Comparison of ENCODE assay signal across 12 cellular contexts in the genomic region with DNA sequence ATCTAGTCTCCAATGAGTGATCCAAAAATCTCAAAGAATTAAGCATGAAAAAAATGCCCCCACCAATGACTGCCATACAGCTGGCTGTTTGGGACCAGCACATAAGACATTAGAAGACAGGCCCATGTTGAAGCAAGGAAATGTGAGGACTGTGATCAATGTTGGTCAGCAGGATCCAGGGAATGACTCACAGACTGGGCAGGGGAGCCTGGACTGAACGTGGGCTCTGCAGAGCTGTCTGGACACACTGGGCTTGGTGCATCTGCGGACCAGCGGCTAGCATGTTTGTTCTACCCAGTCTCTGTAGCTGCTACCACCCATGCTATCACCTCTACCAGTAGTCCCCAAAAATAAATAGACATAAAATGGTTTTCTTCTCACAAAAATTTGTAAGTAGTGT.
DNase-seq lines count a peak whose midpoint lies in the region; FAIRE-seq and TF ChIP-seq lines count a peak whose summit lies in the region.
"Had no signal": no experiment of that assay in that cellular context is flagged by ENCODE, and none has a peak within 500 bp of the region (broad histone marks: within the 10 kb centered on the region; RNA-seq: fewer than 3 reads in every experiment).

No MANE protein-coding gene starts in this region.

- 93% methylated on average over 3 of the region's 3 CpGs; no CpG with 5 or more reads in 1 of the 2 experiments for WGBS in H1 (ENCODE audit: extremely low coverage in 1 of 2, insufficient coverage in 1 of 2, insufficient read length in 1 of 2, insufficient replicate concordance in 2 of 2, low coverage in 1 of 2, low lambda C conversion rate in 2 of 2, missing lambda C conversion rate in 1 of 2), 2 experiments
- 20 to 83% methylated on average over 1 to 3 of the region's 3 CpGs for WGBS in transverse colon (ENCODE audit: low coverage in 1 of 2), 2 donors

- no peaks in the 10 kb centered on the region for H3K79me1 ChIP-seq in H1 (ENCODE audit: low read depth, low read length)

- H3K56ac ChIP-seq in H1 (replicated peaks; ENCODE audit: insufficient read length, low read depth, low read length), result no peak overlapping the region

- no peak overlapping the region for H4K8ac ChIP-seq in H1 (ENCODE audit: extremely low read depth, insufficient read depth, low read length)

- in situ Hi-C loops in transverse colon (cut with MboI; ENCODE audit: low pct_ligation_motif_present in 1 of 4, low pct_unique_long_range_greater_than_20kb in 1 of 4, low sequenced_read_pairs in 3 of 4), result no loop called here

- H3K36me3 ChIP-seq in H1 (ENCODE audit: control insufficient read depth in 2 of 4, insufficient read depth in 4 of 4, low read length in 3 of 4) (no peaks in the 10 kb centered on the region), transverse colon (no peaks in the 10 kb centered on the region)
- H3K36me3 ChIP-seq: colonic mucosa, upper lobe of left lung had no signal

- intact Hi-C loops in transverse colon (cut with DNase I; ENCODE audit: low total_unique reads), result no loop called here

- no peak overlapping the region for H3K14ac ChIP-seq in H1 (ENCODE audit: insufficient read length)

- no peaks in the 10 kb centered on the region for H4K20me1 ChIP-seq in H1 (replicated peaks in 1 of 2; ENCODE audit: control insufficient read depth in 1 of 2, insufficient read depth in 2 of 2, low read length in 2 of 2)

- H3K79me2 ChIP-seq in H1 (ENCODE audit: control insufficient read depth in 1 of 2, insufficient read depth in 2 of 2, low read length in 2 of 2), result no peaks in the 10 kb centered on the region

- TF ChIP-seq EP300 in H1 (IDR thresholded peaks at IDR 0.05; ENCODE audit: borderline replicate concordance in 1 of 2, low read depth in 2 of 2, low read length in 2 of 2) (no peak), transverse colon (IDR thresholded peaks at IDR 0.05; ENCODE audit: low read depth) (no peak)

- H3K4me3 ChIP-seq in H1 (ENCODE audit: extremely low read depth in 1 of 4, insufficient read depth in 2 of 4, low read depth in 3 of 4, low read length in 4 of 4) (no peak overlapping the region), transverse colon (no peak overlapping the region)
- H3K4me3 ChIP-seq: colonic mucosa, upper lobe of left lung had no signal

- H3K9me3 ChIP-seq in H1 (ENCODE audit: insufficient read depth in 2 of 2, low read depth in 1 of 2, low read length in 1 of 2), result no peaks in the 10 kb centered on the region
- no peaks in the 10 kb centered on the region for H3K9me3 ChIP-seq in transverse colon
- H3K9me3 ChIP-seq: colonic mucosa, upper lobe of left lung had no signal

- H3K4me2 ChIP-seq in H1 (ENCODE audit: insufficient read depth in 1 of 2, low read depth in 2 of 2, low read length in 2 of 2), result no peak overlapping the region

- no peak for TF ChIP-seq CTCF in H1 (IDR thresholded peaks at IDR 0.05; ENCODE audit: control extremely low read depth in 1 of 3, insufficient read depth in 1 of 3, low read depth in 1 of 3, low read length in 3 of 3)
- TF ChIP-seq CTCF in transverse colon (IDR thresholded peaks at IDR 0.05), result no peak

- TF ChIP-seq POLR2A in H1 (IDR thresholded peaks at IDR 0.05; ENCODE audit: control extremely low read depth in 1 of 2, low read depth in 2 of 2, low read length in 2 of 2) (no peak), transverse colon (IDR thresholded peaks at IDR 0.05) (no peak)

- TF ChIP-seq RAD21 in H1 (IDR thresholded peaks at IDR 0.05 in 1 of 2, conservative IDR thresholded peaks at IDR 0.05 in 1 of 2; ENCODE audit: low read depth in 2 of 2, low read length in 2 of 2), result no peak

- H3K23me2 ChIP-seq in H1 (ENCODE audit: low read depth, low read length), result no peaks in the 10 kb centered on the region; the same call in 1 of the 2 replicates

- H3K4me1 ChIP-seq in H1 (replicated peaks in 1 of 4; ENCODE audit: control insufficient read depth in 3 of 4, insufficient read depth in 4 of 4, low read length in 3 of 4) (peaks cover 0 to 5% (median 2%) of the 10 kb centered on the region in 4 experiments; a peak in 2 of 7 replicates), transverse colon (peaks cover 0 to 8% (median 1%) of the 10 kb centered on the region in 4 donors)
- H3K4me1 ChIP-seq: colonic mucosa, upper lobe of left lung had no signal

- no peak overlapping the region for H3K27ac ChIP-seq in H1 (ENCODE audit: low read depth, low read length)
- peak overlapping the region in 2 of 4 donors; percentile 64 to 69 for H3K27ac ChIP-seq in transverse colon
- H3K27ac ChIP-seq: colonic mucosa, upper lobe of left lung had no signal

- H4K5ac ChIP-seq in H1 (ENCODE audit: insufficient read length, low read depth, low read length), result no peak overlapping the region

- H2BK15ac ChIP-seq in H1 (ENCODE audit: low read length), result no peak overlapping the region

- no peak overlapping the region for H4K91ac ChIP-seq in H1 (replicated peaks; ENCODE audit: insufficient read length, low read length)

- no peak overlapping the region for H3K4ac ChIP-seq in H1 (replicated peaks; ENCODE audit: insufficient read length, low read depth, low read length)

- H3K18ac ChIP-seq in H1 (ENCODE audit: extremely low read depth, low read length), result no peak overlapping the region

- no peak overlapping the region for H2BK120ac ChIP-seq in H1 (replicated peaks; ENCODE audit: low read depth, low read length)

- no peak overlapping the region for H3K9ac ChIP-seq in H1 (replicated peaks in 1 of 4; ENCODE audit: extremely low read depth in 1 of 4, low read depth in 3 of 4, low read length in 3 of 4)

- no peak overlapping the region for H2AK5ac ChIP-seq in H1 (ENCODE audit: low read depth, low read length)

- no peak overlapping the region for H3K23ac ChIP-seq in H1 (ENCODE audit: insufficient read length)

- POLR2A ChIA-PET in H1 (lab: Charles Lee; ENCODE audit: partially characterized antibody), result no interaction called here

- peak; percentile 90 for DNase-seq in LHCN-M2 (ENCODE audit: low read depth)
- no peak for DNase-seq in H1 (ENCODE audit: low read depth in 1 of 2, low spot score in 2 of 2)
- DNase-seq in lung microvascular endothelial cell (ENCODE audit: low read depth in 2 of 2), result peak; percentile 65 to 92
- peak; percentile 58 for DNase-seq in urothelium cell line (ENCODE audit: low spot score)
- no peak for DNase-seq in iPS-NIHi11 (ENCODE audit: low spot score)
- DNase-seq in NCI-H187 treated with DMSO at 0.1 percent for 48 hours (lab: John Stamatoyannopoulos, UW), result no peak
- no peak for DNase-seq in transverse colon
- no peak for DNase-seq in activated gamma-delta T cell treated with Interleukin-2 at 50 U/mL for 16 hours
- DNase-seq: activated CD4-positive, CD25-positive, alpha-beta regulatory T cell; colonic mucosa; NCI-H1930 had no signal

- H2AFZ ChIP-seq in H1 (ENCODE audit: low read length), result peak overlapping the region; percentile 42; the same call in 1 of the 2 replicates

- H2BK12ac ChIP-seq in H1 (ENCODE audit: low read depth, low read length), result no peak overlapping the region; the same call in 1 of the 2 replicates

- H2BK20ac ChIP-seq in H1 (ENCODE audit: low read length), result no peak overlapping the region

- CTCF ChIA-PET in H1 (lab: Charles Lee; ENCODE audit: partially characterized antibody), result interaction anchor here (0.6 to 1.8 kb wide), 7 partner anchors 13 to 452 kb away, joined by 3 to 5 read pairs (median 3); no protein-coding TSS in a partner anchor

- H2BK5ac ChIP-seq in H1 (ENCODE audit: low read depth, low read length), result no peak overlapping the region

- FAIRE-seq in H1 (lab: Jason Lieb, UNC), result no peak
- peak; percentile 74 for FAIRE-seq in urothelium cell line (lab: Jason Lieb, UNC)

- H3K27me3 ChIP-seq in H1 (replicated peaks in 1 of 4; ENCODE audit: control insufficient read depth in 3 of 4, extremely low read depth in 1 of 4, insufficient read depth in 3 of 4, low read length in 3 of 4) (no peaks in the 10 kb centered on the region), transverse colon (no peaks in the 10 kb centered on the region)
- H3K27me3 ChIP-seq: colonic mucosa, upper lobe of left lung had no signal

TF ChIP-seq in H1, 55 proteins besides CTCF, POLR2A, EP300 and RAD21:
- no peak for TF ChIP-seq PHF8 (conservative IDR thresholded peaks at IDR 0.05; ENCODE audit: low read depth, low read length)
- TF ChIP-seq GTF2F1 (IDR thresholded peaks at IDR 0.05; ENCODE audit: borderline replicate concordance, low read depth, low read length), result no peak
- TF ChIP-seq RFX5 (IDR thresholded peaks at IDR 0.05; ENCODE audit: borderline replicate concordance, low read depth, low read length), result no peak
- TF ChIP-seq, protein P1, sequence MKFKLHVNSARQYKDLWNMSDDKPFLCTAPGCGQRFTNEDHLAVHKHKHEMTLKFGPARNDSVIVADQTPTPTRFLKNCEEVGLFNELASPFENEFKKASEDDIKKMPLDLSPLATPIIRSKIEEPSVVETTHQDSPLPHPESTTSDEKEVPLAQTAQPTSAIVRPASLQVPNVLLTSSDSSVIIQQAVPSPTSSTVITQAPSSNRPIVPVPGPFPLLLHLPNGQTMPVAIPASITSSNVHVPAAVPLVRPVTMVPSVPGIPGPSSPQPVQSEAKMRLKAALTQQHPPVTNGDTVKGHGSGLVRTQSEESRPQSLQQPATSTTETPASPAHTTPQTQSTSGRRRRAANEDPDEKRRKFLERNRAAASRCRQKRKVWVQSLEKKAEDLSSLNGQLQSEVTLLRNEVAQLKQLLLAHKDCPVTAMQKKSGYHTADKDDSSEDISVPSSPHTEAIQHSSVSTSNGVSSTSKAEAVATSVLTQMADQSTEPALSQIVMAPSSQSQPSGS (IDR thresholded peaks at IDR 0.05; ENCODE audit: low read length), result no peak
- no peak for TF ChIP-seq RXRA (IDR thresholded peaks at IDR 0.05; ENCODE audit: insufficient read depth, low read depth, low read length)
- TF ChIP-seq BRCA1 (IDR thresholded peaks at IDR 0.05; ENCODE audit: low read depth, low read length), result no peak
- TF ChIP-seq CTBP2 (IDR thresholded peaks at IDR 0.05; ENCODE audit: borderline replicate concordance, insufficient read depth, insufficient read length, low read length), result no peak
- no peak for TF ChIP-seq RBBP5 (IDR thresholded peaks at IDR 0.05; ENCODE audit: borderline replicate concordance, low read depth, low read length)
- no peak for TF ChIP-seq ASH2L (IDR thresholded peaks at IDR 0.05; ENCODE audit: low read length)
- TF ChIP-seq NANOG (IDR thresholded peaks at IDR 0.05; ENCODE audit: insufficient read depth, low read depth, low read length, poor library complexity, severe bottlenecking), result no peak
- TF ChIP-seq CHD1 (IDR thresholded peaks at IDR 0.05; ENCODE audit: low read depth, low read length), result no peak
- TF ChIP-seq CBX8 (IDR thresholded peaks at IDR 0.05; ENCODE audit: borderline replicate concordance, low read depth, low read length), result no peak
- TF ChIP-seq TAF7 (optimal IDR thresholded peaks at IDR 0.05; ENCODE audit: borderline replicate concordance, low read depth, low read length), result no peak
- no peak for TF ChIP-seq MAFK (IDR thresholded peaks at IDR 0.05; ENCODE audit: low read depth, low read length)
- TF ChIP-seq JUN (IDR thresholded peaks at IDR 0.05; ENCODE audit: low read depth, low read length), result no peak
TF ChIP-seq in H1: peak in this region for 0.

Comparison
In these comparisons a context has a peak if more than half of its experiments do, and no peak if none do; other contexts are left out.
1. DNase-seq: peak in LHCN-M2 (single experiment), lung microvascular endothelial cell (2 of 2) and urothelium cell line (single experiment); none in H1 (0 of 2), iPS-NIHi11 (single experiment), NCI-H187 treated with DMSO at 0.1 percent for 48 hours (single experiment), transverse colon (single experiment) and activated gamma-delta T cell treated with Interleukin-2 at 50 U/mL for 16 hours (single experiment).